Comparison of ENCODE assay signal across 8 cellular contexts in the genomic region with DNA sequence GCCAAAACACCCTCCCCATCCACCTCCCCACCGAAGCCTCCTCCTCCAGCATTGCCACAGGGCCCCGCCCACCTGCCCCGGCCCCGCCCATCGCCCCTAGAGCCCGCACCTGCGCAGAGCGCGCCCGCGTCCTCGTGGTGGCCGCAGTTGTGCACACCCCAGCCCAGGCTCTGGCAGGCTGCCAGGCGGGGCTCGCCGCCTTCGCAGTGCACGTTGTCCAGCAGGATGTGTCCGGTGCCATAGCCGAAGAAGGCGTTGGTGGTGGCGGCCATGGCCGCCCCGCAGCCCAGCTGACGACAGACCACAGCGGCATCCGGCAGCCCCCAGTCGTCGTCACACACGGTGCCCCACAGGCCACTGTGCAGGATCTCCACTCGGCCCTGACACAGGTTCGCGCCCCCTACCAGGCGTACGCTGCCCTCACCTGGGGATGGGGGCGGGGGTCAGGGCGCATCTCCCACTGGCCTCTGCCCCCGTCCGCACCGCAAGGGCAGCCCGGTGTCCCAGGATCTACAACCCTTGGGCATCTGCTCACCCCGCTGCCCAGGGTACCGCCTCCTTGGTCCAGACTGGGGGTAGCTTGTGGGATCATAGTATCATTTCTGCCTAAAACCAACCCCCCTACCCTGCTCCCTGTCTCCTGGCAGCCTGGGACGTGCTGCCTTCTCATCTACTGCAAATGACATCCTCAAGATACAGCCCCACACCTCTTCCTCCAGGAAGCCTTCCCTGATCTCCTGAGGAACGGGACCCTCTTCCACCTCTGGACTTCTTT. TPM values are rescaled to one million over a fixed set of nuclear protein-coding genes. Genes with fewer than 3 reads are reported as not detected.
DNase-seq lines count a peak whose midpoint lies in the region; ATAC-seq and TF ChIP-seq lines count a peak whose summit lies in the region.

No MANE protein-coding gene starts in this region.

- ATAC-seq in HG03565 (IDR thresholded peaks at IDR 0.05; ENCODE audit: unreplicated experiment) (no peak), HG03097 (IDR thresholded peaks at IDR 0.05; ENCODE audit: low FRiP score, unreplicated experiment) (no peak)

- no peak for TF ChIP-seq CTCF in astrocyte of the cerebellum (IDR thresholded peaks at IDR 0.05; ENCODE audit: low read depth, low read length, missing control alignments)

- in situ Hi-C loops in G401 (cut with HindIII; ENCODE audit: low sequenced_read_pairs) (no loop called here), astrocyte of the cerebellum (cut with HindIII; ENCODE audit: low sequenced_read_pairs) (no loop called here)

- DNase-seq in G401 (ENCODE audit: low spot score): peak; percentile 72
- DNase-seq in Kasumi-1 (lab: John Stamatoyannopoulos, UW): peak; percentile 55 to 58
- peak; percentile 80 for DNase-seq in T-helper 9 cell
- DNase-seq in astrocyte of the cerebellum (ENCODE audit: low read depth): no peak
- DNase-seq in iPS-NIHi11 (ENCODE audit: low spot score): peak; percentile 88
- DNase-seq in stimulated activated CD4-positive, alpha-beta T cell treated with anti-CD3 and anti-CD28 coated beads, Interleukin-15, amount 100 ng/mL, for 24 hours: peak; percentile 89

- H3K4me3 ChIP-seq in astrocyte of the cerebellum (ENCODE audit: low read depth, low read length): peak overlapping the region; percentile 36

RNA-seq across cellular contexts. Expression of gene SSC4D, which starts 11.9 kb away (rescaled TPM):
- total RNA-seq in G401 (2014; rRNA removed; shearing (Covaris generic)): 8.1 and 8.5 TPM in 2 replicates

RNA-seq across cellular contexts. Expression of gene ZP3, which starts 27.2 kb away (rescaled TPM):
- total RNA-seq in G401 (2014; rRNA removed; shearing (Covaris generic)): 1.3 and 3.0 TPM in 2 replicates

RNA-seq across cellular contexts. Expression of gene YWHAG, which starts 38.8 kb away (rescaled TPM):
- 88.9 and 113 TPM in 2 replicates for total RNA-seq in G401 (2014; rRNA removed; shearing (Covaris generic))
